Comparison of ENCODE assay signal across 25 cellular contexts in genomic region chr2:239475161-239476028, GRCh38.
"Had no signal": no experiment of that assay in that cellular context is flagged by ENCODE, and none has a peak within 500 bp of the region (broad histone marks: within the 10 kb centered on the region; RNA-seq: fewer than 3 reads in every experiment).

No MANE protein-coding gene starts in this region.

- H3K36me3 ChIP-seq: ascending aorta, cardiac muscle cell, pancreas, transverse colon had no signal

- H3K9me3 ChIP-seq: ascending aorta, pancreas, psoas muscle, testis, transverse colon had no signal

- H3K4me1 ChIP-seq: ascending aorta, pancreas, psoas muscle, testis, transverse colon had no signal

- H3K4me3 Mint-ChIP-seq: activated CD4-positive, alpha-beta memory T cell treated with anti-CD3 and anti-CD28 coated beads for 36 hours; activated CD4-positive, alpha-beta T cell treated with anti-CD3 and anti-CD28 coated beads, Interleukin-2, amount 10 ng/mL, durations not matched to agents 24 days and 14 days; activated naive CD8-positive, alpha-beta T cell treated with anti-CD3 and anti-CD28 coated beads, Interleukin-2, amount 10 ng/mL, durations not matched to agents 7 days and 5 days; activated T-cell treated with anti-CD3 and anti-CD28 coated beads, Interleukin-2, amount 50 U/mL, for 24 hours; activated T-helper 17 cell treated with anti-CD3 and anti-CD28 coated beads, Interleukin-2, amount 50 U/mL, for 72 hours; brain; immature natural killer cell had no signal

- H3K27me3 Mint-ChIP-seq: activated CD4-positive, alpha-beta memory T cell treated with anti-CD3 and anti-CD28 coated beads for 36 hours; activated T-cell treated with anti-CD3 and anti-CD28 coated beads, Interleukin-2, amount 50 U/mL, for 24 hours; activated T-helper 17 cell treated with anti-CD3 and anti-CD28 coated beads, Interleukin-2, amount 50 U/mL, for 72 hours had no signal

- H3K27ac Mint-ChIP-seq: activated CD4-positive, alpha-beta memory T cell treated with anti-CD3 and anti-CD28 coated beads for 36 hours; activated CD4-positive, alpha-beta T cell treated with anti-CD3 and anti-CD28 coated beads, Interleukin-2, amount 10 ng/mL, durations not matched to agents 24 days and 14 days; activated naive CD8-positive, alpha-beta T cell treated with anti-CD3 and anti-CD28 coated beads, Interleukin-2, amount 10 ng/mL, durations not matched to agents 7 days and 5 days; activated T-helper 17 cell treated with anti-CD3 and anti-CD28 coated beads, Interleukin-2, amount 50 U/mL, for 72 hours; immature natural killer cell had no signal

- ATAC-seq: activated T-helper 17 cell treated with anti-CD3 and anti-CD28 coated beads, Interleukin-2, amount 50 U/mL, for 72 hours; esophagus mucosa; left lobe of liver; pancreas; stimulated activated naive CD8-positive, alpha-beta T cell treated with anti-CD3 and anti-CD28 coated beads, Interleukin-15, Interleukin-2, amounts not matched to agents 100 U/mL and 50 U/mL, for 24 hours had no signal

- H3K9me3 Mint-ChIP-seq: activated CD4-positive, alpha-beta memory T cell treated with anti-CD3 and anti-CD28 coated beads for 36 hours; activated CD4-positive, alpha-beta T cell treated with anti-CD3 and anti-CD28 coated beads, Interleukin-2, amount 10 ng/mL, durations not matched to agents 24 days and 14 days; activated naive CD8-positive, alpha-beta T cell treated with anti-CD3 and anti-CD28 coated beads, Interleukin-2, amount 10 ng/mL, durations not matched to agents 7 days and 5 days; activated T-cell treated with anti-CD3 and anti-CD28 coated beads, Interleukin-2, amount 50 U/mL, for 24 hours; activated T-helper 17 cell treated with anti-CD3 and anti-CD28 coated beads, Interleukin-2, amount 50 U/mL, for 72 hours; immature natural killer cell had no signal

- H3K27me3 ChIP-seq: ascending aorta, cardiac muscle cell, pancreas, testis, transverse colon had no signal

- H3K4me3 ChIP-seq: ascending aorta, cardiac muscle cell, pancreas, psoas muscle, testis, transverse colon had no signal

- H3K27ac ChIP-seq: ascending aorta, cardiac muscle cell, pancreas, psoas muscle, testis, transverse colon had no signal

- H3K4me1 Mint-ChIP-seq: activated CD4-positive, alpha-beta T cell treated with anti-CD3 and anti-CD28 coated beads, Interleukin-2, amount 10 ng/mL, durations not matched to agents 24 days and 14 days; activated naive CD8-positive, alpha-beta T cell treated with anti-CD3 and anti-CD28 coated beads, Interleukin-2, amount 10 ng/mL, durations not matched to agents 7 days and 5 days; activated T-helper 17 cell treated with anti-CD3 and anti-CD28 coated beads, Interleukin-2, amount 50 U/mL, for 72 hours; immature natural killer cell had no signal

- DNase-seq: activated CD4-positive, alpha-beta memory T cell treated with anti-CD3 and anti-CD28 coated beads for 36 hours; activated CD4-positive, alpha-beta T cell treated with anti-CD3 and anti-CD28 coated beads, Interleukin-2, amount 10 ng/mL, durations not matched to agents 24 days and 14 days; activated CD4-positive, CD25-positive, alpha-beta regulatory T cell treated with anti-CD3 and anti-CD28 coated beads, Interleukin-2, amount 50 U/mL, for 72 hours; activated CD8-positive, alpha-beta memory T cell treated with anti-CD3 and anti-CD28 coated beads, Interleukin-2, amount 50 U/mL, for 48 hours; activated gamma-delta T cell treated with Interleukin-2 at 50 U/mL for 16 hours; activated naive CD8-positive, alpha-beta T cell treated with anti-CD3 and anti-CD28 coated beads, Interleukin-2, amount 10 ng/mL, durations not matched to agents 7 days and 5 days; activated T-cell treated with anti-CD3 and anti-CD28 coated beads, Interleukin-2, amount 50 U/mL, for 24 hours; cortex of kidney; foreskin fibroblast; hippocampal formation; immature natural killer cell; nucleus accumbens; pancreas; psoas muscle; stimulated activated CD4-positive, alpha-beta T cell treated with anti-CD3 and anti-CD28 coated beads, Interleukin-2, amount 100 ng/mL, for 48 hours; stimulated activated naive CD8-positive, alpha-beta T cell treated with anti-CD3 and anti-CD28 coated beads, Interleukin-15, Interleukin-2, amounts not matched to agents 100 U/mL and 50 U/mL, for 24 hours; T-helper 2 cell; testis; transverse colon had no signal

- H3K36me3 Mint-ChIP-seq: activated CD4-positive, alpha-beta memory T cell treated with anti-CD3 and anti-CD28 coated beads for 36 hours; activated naive CD8-positive, alpha-beta T cell treated with anti-CD3 and anti-CD28 coated beads, Interleukin-2, amount 10 ng/mL, durations not matched to agents 7 days and 5 days; brain; immature natural killer cell had no signal
